In the genomic region with DNA sequence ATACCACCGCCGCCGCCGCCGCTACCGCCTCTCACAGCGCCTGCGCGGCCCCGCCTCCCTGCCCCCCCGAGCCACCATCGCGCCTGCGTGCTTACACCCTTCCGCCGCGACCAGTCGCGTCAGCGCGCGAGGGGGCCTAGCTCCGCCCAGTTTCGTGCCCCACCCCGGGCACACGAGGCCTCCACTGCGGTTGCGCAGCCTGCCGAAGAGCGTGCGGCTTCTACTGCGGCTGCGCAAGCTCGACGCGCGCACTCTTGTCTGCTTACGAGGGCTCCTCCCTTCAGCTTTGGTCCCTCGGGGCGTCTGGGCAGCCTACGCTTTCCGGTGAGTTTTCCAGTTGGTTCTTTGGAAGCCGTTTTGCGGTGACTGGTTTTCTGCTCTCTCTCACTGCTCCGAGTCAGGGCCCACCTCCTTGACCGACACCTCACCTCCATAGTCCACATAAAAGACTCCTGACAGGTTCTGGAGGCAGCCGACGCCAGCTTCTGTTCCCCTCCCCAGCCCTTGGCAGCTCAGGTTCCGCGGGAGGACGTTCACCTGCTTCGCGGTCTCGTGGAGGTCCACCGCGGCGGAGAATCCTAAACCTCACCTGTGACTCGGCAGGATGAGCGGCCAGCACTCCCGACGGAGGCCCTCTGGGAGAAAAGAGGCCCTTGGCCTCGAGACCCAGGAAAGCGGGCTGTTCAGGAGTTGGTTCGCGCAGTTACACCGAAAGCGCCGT, we compare ENCODE assay signal across 1 cellular context.
TF ChIP-seq lines count a peak whose summit lies in the region.

TSS of gene PITPNB (minus strand) at position 35 of the 721 bp plus-strand sequence. CDS start 65 bp downstream, outside the sequence.

TF ChIP-seq in HepG2, 621 proteins besides CTCF, POLR2A, EP300 and RAD21 (continued from another document and continues in another):
- TF ChIP-seq FOXA1 (IDR thresholded peaks at IDR 0.05) (no peak), FOXA1 (CRISPR knock-in tag; IDR thresholded peaks at IDR 0.05) (peak; percentile 41), ZNF441 (CRISPR knock-in tag; IDR thresholded peaks at IDR 0.05; ENCODE audit: borderline replicate concordance) (no peak), ZNF570 (CRISPR knock-in tag; IDR thresholded peaks at IDR 0.05; ENCODE audit: borderline replicate concordance) (no peak), ZNF274 (CRISPR knock-in tag; IDR thresholded peaks at IDR 0.05) (peak; percentile 67), HMGXB4 (CRISPR knock-in tag; IDR thresholded peaks at IDR 0.05; ENCODE audit: borderline replicate concordance in 1 of 2, low read depth in 1 of 2) (peak in 1 of 2 experiments; percentile 68; a peak in 1 of 4 replicates), ZNF605 (CRISPR knock-in tag; IDR thresholded peaks at IDR 0.05) (no peak), GTF3A (CRISPR knock-in tag; conservative IDR thresholded peaks at IDR 0.05) (no peak), NR2F1 (CRISPR knock-in tag; IDR thresholded peaks at IDR 0.05) (no peak), GMEB1 (CRISPR knock-in tag; IDR thresholded peaks at IDR 0.05; ENCODE audit: borderline replicate concordance) (peak; percentile 92), NFYB (CRISPR knock-in tag; IDR thresholded peaks at IDR 0.05) (peak; percentile 58), IKZF4 (CRISPR knock-in tag; IDR thresholded peaks at IDR 0.05; ENCODE audit: borderline replicate concordance, low read depth, not compliant biosample characterization) (peak; percentile 20), ETS1 (CRISPR knock-in tag; IDR thresholded peaks at IDR 0.05) (no peak), RBM22 (optimal IDR thresholded peaks at IDR 0.05; ENCODE audit: low read length) (no peak), SMAD1 (CRISPR knock-in tag; IDR thresholded peaks at IDR 0.05; ENCODE audit: borderline replicate concordance, low read depth) (no peak; the same call in 1 of the 2 replicates), ZNF44 (CRISPR knock-in tag; IDR thresholded peaks at IDR 0.05) (0 out of 2 replicates have a peak, but pooled peaks have one; percentile 67), ZNF34 (CRISPR knock-in tag; IDR thresholded peaks at IDR 0.05; ENCODE audit: borderline replicate concordance) (no peak), ZNF331 (CRISPR knock-in tag; IDR thresholded peaks at IDR 0.05) (no peak), ARNT2 (CRISPR knock-in tag; IDR thresholded peaks at IDR 0.05; ENCODE audit: low read depth) (0 out of 2 replicates have a peak, but pooled peaks have one; percentile 20), ZNF598 (CRISPR knock-in tag; IDR thresholded peaks at IDR 0.05; ENCODE audit: borderline replicate concordance) (peak; percentile 82), E2F2 (CRISPR knock-in tag; IDR thresholded peaks at IDR 0.05; ENCODE audit: borderline replicate concordance) (no peak), NBN (conservative IDR thresholded peaks at IDR 0.05) (no peak), ZNF205 (CRISPR knock-in tag; IDR thresholded peaks at IDR 0.05) (no peak; the same call in 1 of the 2 replicates), SYNCRIP (IDR thresholded peaks at IDR 0.05; ENCODE audit: insufficient read depth, low read depth, low read length) (no peak), GPN1 (CRISPR knock-in tag; IDR thresholded peaks at IDR 0.05; ENCODE audit: borderline replicate concordance) (no peak), STAG1 (CRISPR knock-in tag; IDR thresholded peaks at IDR 0.05) (no peak), MTF2 (CRISPR knock-in tag; IDR thresholded peaks at IDR 0.05; ENCODE audit: borderline replicate concordance) (no peak), HNRNPL (IDR thresholded peaks at IDR 0.05; ENCODE audit: low read depth, low read length) (no peak), JUNB (CRISPR knock-in tag; IDR thresholded peaks at IDR 0.05; ENCODE audit: borderline replicate concordance) (no peak), ZBTB21 (CRISPR knock-in tag; IDR thresholded peaks at IDR 0.05) (no peak)
- TF ChIP-seq, protein P1, sequence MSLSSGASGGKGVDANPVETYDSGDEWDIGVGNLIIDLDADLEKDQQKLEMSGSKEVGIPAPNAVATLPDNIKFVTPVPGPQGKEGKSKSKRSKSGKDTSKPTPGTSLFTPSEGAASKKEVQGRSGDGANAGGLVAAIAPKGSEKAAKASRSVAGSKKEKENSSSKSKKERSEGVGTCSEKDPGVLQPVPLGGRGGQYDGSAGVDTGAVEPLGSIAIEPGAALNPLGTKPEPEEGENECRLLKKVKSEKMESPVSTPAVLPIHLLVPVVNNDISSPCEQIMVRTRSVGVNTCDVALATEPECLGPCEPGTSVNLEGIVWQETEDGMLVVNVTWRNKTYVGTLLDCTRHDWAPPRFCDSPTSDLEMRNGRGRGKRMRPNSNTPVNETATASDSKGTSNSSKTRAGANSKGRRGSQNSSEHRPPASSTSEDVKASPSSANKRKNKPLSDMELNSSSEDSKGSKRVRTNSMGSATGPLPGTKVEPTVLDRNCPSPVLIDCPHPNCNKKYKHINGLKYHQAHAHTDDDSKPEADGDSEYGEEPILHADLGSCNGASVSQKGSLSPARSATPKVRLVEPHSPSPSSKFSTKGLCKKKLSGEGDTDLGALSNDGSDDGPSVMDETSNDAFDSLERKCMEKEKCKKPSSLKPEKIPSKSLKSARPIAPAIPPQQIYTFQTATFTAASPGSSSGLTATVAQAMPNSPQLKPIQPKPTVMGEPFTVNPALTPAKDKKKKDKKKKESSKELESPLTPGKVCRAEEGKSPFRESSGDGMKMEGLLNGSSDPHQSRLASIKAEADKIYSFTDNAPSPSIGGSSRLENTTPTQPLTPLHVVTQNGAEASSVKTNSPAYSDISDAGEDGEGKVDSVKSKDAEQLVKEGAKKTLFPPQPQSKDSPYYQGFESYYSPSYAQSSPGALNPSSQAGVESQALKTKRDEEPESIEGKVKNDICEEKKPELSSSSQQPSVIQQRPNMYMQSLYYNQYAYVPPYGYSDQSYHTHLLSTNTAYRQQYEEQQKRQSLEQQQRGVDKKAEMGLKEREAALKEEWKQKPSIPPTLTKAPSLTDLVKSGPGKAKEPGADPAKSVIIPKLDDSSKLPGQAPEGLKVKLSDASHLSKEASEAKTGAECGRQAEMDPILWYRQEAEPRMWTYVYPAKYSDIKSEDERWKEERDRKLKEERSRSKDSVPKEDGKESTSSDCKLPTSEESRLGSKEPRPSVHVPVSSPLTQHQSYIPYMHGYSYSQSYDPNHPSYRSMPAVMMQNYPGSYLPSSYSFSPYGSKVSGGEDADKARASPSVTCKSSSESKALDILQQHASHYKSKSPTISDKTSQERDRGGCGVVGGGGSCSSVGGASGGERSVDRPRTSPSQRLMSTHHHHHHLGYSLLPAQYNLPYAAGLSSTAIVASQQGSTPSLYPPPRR (CRISPR knock-in tag; IDR thresholded peaks at IDR 0.05; ENCODE audit: borderline replicate concordance): no peak
- TF ChIP-seq, protein P2, sequence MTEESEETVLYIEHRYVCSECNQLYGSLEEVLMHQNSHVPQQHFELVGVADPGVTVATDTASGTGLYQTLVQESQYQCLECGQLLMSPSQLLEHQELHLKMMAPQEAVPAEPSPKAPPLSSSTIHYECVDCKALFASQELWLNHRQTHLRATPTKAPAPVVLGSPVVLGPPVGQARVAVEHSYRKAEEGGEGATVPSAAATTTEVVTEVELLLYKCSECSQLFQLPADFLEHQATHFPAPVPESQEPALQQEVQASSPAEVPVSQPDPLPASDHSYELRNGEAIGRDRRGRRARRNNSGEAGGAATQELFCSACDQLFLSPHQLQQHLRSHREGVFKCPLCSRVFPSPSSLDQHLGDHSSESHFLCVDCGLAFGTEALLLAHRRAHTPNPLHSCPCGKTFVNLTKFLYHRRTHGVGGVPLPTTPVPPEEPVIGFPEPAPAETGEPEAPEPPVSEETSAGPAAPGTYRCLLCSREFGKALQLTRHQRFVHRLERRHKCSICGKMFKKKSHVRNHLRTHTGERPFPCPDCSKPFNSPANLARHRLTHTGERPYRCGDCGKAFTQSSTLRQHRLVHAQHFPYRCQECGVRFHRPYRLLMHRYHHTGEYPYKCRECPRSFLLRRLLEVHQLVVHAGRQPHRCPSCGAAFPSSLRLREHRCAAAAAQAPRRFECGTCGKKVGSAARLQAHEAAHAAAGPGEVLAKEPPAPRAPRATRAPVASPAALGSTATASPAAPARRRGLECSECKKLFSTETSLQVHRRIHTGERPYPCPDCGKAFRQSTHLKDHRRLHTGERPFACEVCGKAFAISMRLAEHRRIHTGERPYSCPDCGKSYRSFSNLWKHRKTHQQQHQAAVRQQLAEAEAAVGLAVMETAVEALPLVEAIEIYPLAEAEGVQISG (CRISPR knock-in tag; IDR thresholded peaks at IDR 0.05): no peak
- TF ChIP-seq, protein P3, sequence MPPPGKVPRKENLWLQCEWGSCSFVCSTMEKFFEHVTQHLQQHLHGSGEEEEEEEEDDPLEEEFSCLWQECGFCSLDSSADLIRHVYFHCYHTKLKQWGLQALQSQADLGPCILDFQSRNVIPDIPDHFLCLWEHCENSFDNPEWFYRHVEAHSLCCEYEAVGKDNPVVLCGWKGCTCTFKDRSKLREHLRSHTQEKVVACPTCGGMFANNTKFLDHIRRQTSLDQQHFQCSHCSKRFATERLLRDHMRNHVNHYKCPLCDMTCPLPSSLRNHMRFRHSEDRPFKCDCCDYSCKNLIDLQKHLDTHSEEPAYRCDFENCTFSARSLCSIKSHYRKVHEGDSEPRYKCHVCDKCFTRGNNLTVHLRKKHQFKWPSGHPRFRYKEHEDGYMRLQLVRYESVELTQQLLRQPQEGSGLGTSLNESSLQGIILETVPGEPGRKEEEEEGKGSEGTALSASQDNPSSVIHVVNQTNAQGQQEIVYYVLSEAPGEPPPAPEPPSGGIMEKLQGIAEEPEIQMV (CRISPR knock-in tag; IDR thresholded peaks at IDR 0.05; ENCODE audit: low read depth): no peak
- TF ChIP-seq, protein P4, sequence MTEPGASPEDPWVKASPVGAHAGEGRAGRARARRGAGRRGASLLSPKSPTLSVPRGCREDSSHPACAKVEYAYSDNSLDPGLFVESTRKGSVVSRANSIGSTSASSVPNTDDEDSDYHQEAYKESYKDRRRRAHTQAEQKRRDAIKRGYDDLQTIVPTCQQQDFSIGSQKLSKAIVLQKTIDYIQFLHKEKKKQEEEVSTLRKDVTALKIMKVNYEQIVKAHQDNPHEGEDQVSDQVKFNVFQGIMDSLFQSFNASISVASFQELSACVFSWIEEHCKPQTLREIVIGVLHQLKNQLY (CRISPR knock-in tag; IDR thresholded peaks at IDR 0.05): no peak
- TF ChIP-seq, protein P5, sequence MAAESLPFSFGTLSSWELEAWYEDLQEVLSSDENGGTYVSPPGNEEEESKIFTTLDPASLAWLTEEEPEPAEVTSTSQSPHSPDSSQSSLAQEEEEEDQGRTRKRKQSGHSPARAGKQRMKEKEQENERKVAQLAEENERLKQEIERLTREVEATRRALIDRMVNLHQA (CRISPR knock-in tag; IDR thresholded peaks at IDR 0.05): no peak
- TF ChIP-seq, protein P6, sequence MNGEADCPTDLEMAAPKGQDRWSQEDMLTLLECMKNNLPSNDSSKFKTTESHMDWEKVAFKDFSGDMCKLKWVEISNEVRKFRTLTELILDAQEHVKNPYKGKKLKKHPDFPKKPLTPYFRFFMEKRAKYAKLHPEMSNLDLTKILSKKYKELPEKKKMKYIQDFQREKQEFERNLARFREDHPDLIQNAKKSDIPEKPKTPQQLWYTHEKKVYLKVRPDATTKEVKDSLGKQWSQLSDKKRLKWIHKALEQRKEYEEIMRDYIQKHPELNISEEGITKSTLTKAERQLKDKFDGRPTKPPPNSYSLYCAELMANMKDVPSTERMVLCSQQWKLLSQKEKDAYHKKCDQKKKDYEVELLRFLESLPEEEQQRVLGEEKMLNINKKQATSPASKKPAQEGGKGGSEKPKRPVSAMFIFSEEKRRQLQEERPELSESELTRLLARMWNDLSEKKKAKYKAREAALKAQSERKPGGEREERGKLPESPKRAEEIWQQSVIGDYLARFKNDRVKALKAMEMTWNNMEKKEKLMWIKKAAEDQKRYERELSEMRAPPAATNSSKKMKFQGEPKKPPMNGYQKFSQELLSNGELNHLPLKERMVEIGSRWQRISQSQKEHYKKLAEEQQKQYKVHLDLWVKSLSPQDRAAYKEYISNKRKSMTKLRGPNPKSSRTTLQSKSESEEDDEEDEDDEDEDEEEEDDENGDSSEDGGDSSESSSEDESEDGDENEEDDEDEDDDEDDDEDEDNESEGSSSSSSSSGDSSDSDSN (CRISPR knock-in tag; IDR thresholded peaks at IDR 0.05): peak; percentile 38; the same call in 1 of the 2 replicates
- TF ChIP-seq, protein P7, sequence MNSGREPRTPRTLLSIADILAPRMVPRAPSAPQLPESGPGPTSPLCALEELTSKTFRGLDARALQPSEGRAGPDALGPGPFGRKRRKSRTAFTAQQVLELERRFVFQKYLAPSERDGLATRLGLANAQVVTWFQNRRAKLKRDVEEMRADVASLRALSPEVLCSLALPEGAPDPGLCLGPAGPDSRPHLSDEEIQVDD (CRISPR knock-in tag; IDR thresholded peaks at IDR 0.05; ENCODE audit: borderline replicate concordance): no peak; the same call in 1 of the 2 replicates
